Comparison of ENCODE assay signal across 24 cellular contexts in the genomic region with DNA sequence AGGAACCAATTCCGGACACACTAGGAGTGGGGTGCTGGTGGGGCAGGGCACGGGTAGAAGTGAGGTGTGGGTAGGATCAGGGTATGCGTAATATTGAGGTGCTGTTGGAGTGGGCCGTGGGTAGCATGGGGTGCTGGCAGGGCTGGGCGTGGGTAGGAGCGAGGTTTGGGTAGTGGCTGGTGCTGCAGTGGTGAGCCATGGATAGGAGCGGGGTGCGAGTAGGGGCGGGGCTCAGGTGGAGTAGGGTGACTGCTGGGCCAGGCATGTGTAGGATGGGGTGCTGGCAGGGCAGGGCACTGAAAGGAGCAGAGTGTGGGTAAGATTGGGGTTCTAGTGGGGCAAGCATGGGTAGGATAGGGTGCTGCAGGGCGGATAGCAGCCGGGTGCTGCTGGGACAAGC.
"Had no signal": no experiment of that assay in that cellular context is flagged by ENCODE, and none has a peak within 500 bp of the region (broad histone marks: within the 10 kb centered on the region; RNA-seq: fewer than 3 reads in every experiment).

No MANE protein-coding gene starts in this region.

- H3K9me3 ChIP-seq: MG63, SK-N-SH had no signal

- DNase-seq: IMR-90, Karpas-422, KG1, MG63, NCI-H1092, NCI-H1105 treated with DMSO at 0.1 percent for 48 hours, NCI-H1417 treated with DMSO at 0.1 percent for 48 hours, NCI-H146, NCI-H187, NCI-H2029, NCI-H2081 treated with DMSO at 0.1 percent for 48 hours, NCI-H2171, NCI-H226, NCI-H446, NCI-H510A, NCI-H524 treated with DMSO at 0.1 percent for 48 hours, NCI-H69, NCI-H774, PC-3, SHP77, SK-N-SH had no signal

- H3K9ac ChIP-seq: SK-N-SH had no signal

- ATAC-seq: HepG2, Panc1, PC-3 had no signal

- H3K27me3 ChIP-seq: MG63 had no signal

- H3K36me3 ChIP-seq: MG63 had no signal

- H3K4me2 ChIP-seq: SK-N-SH had no signal

- H3K4me3 ChIP-seq: MG63 had no signal

- H3K27ac ChIP-seq: RWPE1 had no signal
